Comparison of ENCODE assay signal across 25 cellular contexts in the genomic region with DNA sequence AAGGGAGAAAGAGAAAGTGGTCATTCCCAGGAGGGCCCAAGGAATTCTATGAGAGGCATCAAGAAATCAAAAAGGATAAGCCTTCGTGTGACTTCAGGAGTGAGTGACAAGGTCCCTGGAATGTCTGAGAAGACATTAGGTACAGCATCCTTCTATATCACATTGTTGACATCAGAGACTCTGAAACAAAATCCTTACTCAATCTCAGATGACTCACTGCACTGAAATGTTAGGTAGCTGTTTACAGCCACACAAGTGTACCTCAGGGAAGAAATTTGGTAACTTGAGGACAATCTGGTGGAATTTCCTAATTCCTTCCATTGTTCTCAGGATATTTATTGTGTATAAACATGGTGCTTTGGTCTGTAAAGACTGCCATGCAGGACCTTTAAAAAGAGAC. TPM values are rescaled to one million over a fixed set of nuclear protein-coding genes. Genes with fewer than 3 reads are reported as not detected.
DNase-seq lines count a peak whose midpoint lies in the region; ATAC-seq, FAIRE-seq and TF ChIP-seq lines count a peak whose summit lies in the region.
"Had no signal": no experiment of that assay in that cellular context is flagged by ENCODE, and none has a peak within 500 bp of the region (broad histone marks: within the 10 kb centered on the region; RNA-seq: fewer than 3 reads in every experiment).

No MANE protein-coding gene starts in this region.

- CTCF ChIA-PET in MCF 10A (lab: Yijun Ruan, JAX), result interaction anchor here (2.2 kb wide), 1 partner anchor 25 kb away, joined by 7 read pairs; no protein-coding TSS in a partner anchor

- POLR2A ChIA-PET in MCF 10A (lab: Yijun Ruan, JAX), result interaction anchor here (0.6 kb wide), 1 partner anchor 133 kb away, joined by 3 read pairs; no protein-coding TSS in a partner anchor

- H3K27ac Mint-ChIP-seq in MCF 10A (ENCODE audit: low read depth, unreplicated experiment), result peak overlapping the region; percentile 6
- H3K27ac Mint-ChIP-seq: CD4-positive, alpha-beta T cell had no signal

- H3K4me3 ChIP-seq in breast epithelium, result no peak overlapping the region
- no peak overlapping the region for H3K4me3 ChIP-seq in fibroblast of pulmonary artery (replicated peaks; ENCODE audit: low read depth, low read length)
- H3K4me3 ChIP-seq: GM23248 had no signal

- H3K27me3 ChIP-seq in breast epithelium, result peaks cover 0 to 7% of the 10 kb centered on the region in 2 donors

- intact Hi-C loops in MCF 10A (cut with micrococcal nuclease), result no loop called here
- intact Hi-C loops in breast epithelium (cut with DNase I; ENCODE audit: low total_unique reads), result no loop called here

- H3K27me3 Mint-ChIP-seq in MCF 10A (ENCODE audit: insufficient read depth, unreplicated experiment), result peaks cover 66% of the 10 kb centered on the region

- no peaks in the 10 kb centered on the region for H3K36me3 Mint-ChIP-seq in MCF 10A (ENCODE audit: insufficient read depth, unreplicated experiment)

- H3K4me3 Mint-ChIP-seq in MCF 10A (ENCODE audit: unreplicated experiment), result no peak overlapping the region
- H3K4me3 Mint-ChIP-seq: CD4-positive, alpha-beta T cell had no signal

- DNase-seq in MCF 10A (ENCODE audit: unreplicated experiment), result peak; percentile 61
- DNase-seq in breast epithelium (ENCODE audit: low spot score in 2 of 2), result no peak
- peak; percentile 15 for DNase-seq in RPMI7951 (ENCODE audit: low read depth)
- peak; percentile 80 for DNase-seq in fibroblast of pulmonary artery (ENCODE audit: low read depth)
- DNase-seq in GM12892 (ENCODE audit: insufficient read length), result no peak
- DNase-seq in stimulated activated CD4-positive, alpha-beta T cell treated with anti-CD3 and anti-CD28 coated beads, Interleukin-4, amount 100 ng/mL, for 24 hours, result no peak
- DNase-seq in NCI-H2196 treated with DMSO at 0.1 percent for 48 hours (lab: John Stamatoyannopoulos, UW; ENCODE audit: unreplicated experiment), result no peak
- DNase-seq: AML-193; Calu3; CD4-positive, alpha-beta T cell; GM23248; IMR-90; Kasumi-1; MV-4-11; NCI-H1436 treated with DMSO at 0.1 percent for 48 hours; NCI-H2081; NCI-H69; NK-92 treated with Interleukin-12 subunit alpha and Interleukin-12 subunit beta, amount 100 ng/mL, for 24 hours; OCI-M1; Right ventricle myocardium superior; SK-N-SH had no signal

- H3K36me3 ChIP-seq in breast epithelium, result no peaks in the 10 kb centered on the region

- H3K27ac ChIP-seq in breast epithelium, result no peak overlapping the region
- H3K27ac ChIP-seq: GM23248 had no signal

- no peaks in the 10 kb centered on the region for H3K4me1 ChIP-seq in breast epithelium

- no peaks in the 10 kb centered on the region for H3K9me3 ChIP-seq in breast epithelium
- H3K9me3 ChIP-seq: SK-N-SH had no signal

- no peak for ATAC-seq in HG02970 (IDR thresholded peaks at IDR 0.05; ENCODE audit: low FRiP score, unreplicated experiment)

- no TSS peak for BruUV-seq in MCF 10A (replicated peaks; lab: Mats Ljungman, UMichigan)

- TF ChIP-seq CTCF in MCF 10A (IDR thresholded peaks at IDR 0.05; ENCODE audit: unreplicated experiment) (no peak), breast epithelium (IDR thresholded peaks at IDR 0.05) (no peak), fibroblast of pulmonary artery (IDR thresholded peaks at IDR 0.05; ENCODE audit: low read length, missing control alignments) (no peak)

- TF ChIP-seq POLR2A in breast epithelium (IDR thresholded peaks at IDR 0.05), result no peak
- TF ChIP-seq POLR2A in GM12892 (IDR thresholded peaks at IDR 0.05; ENCODE audit: low read depth, low read length), result no peak

- H3K9me3 Mint-ChIP-seq in MCF 10A (ENCODE audit: unreplicated experiment), result no peaks in the 10 kb centered on the region
- H3K9me3 Mint-ChIP-seq: CD4-positive, alpha-beta T cell had no signal

- FAIRE-seq in GM12892 (lab: Jason Lieb, UNC), result no peak
- FAIRE-seq: G401.6 had no signal

- peaks cover 11% of the 10 kb centered on the region for H3K4me1 Mint-ChIP-seq in MCF 10A (ENCODE audit: insufficient read depth, unreplicated experiment)

RNA-seq across cellular contexts. Expression of a gene that starts 7.9 kb away (rescaled TPM):
- total RNA-seq in MCF 10A (2022) (not detected in 2 replicates), breast epithelium (not detected)
- not detected in 2 replicates for total RNA-seq in RPMI7951 (2014; rRNA removed; shearing (Covaris generic))
- polyA plus RNA-seq in GM12892 (2012; ENCODE audit: missing spikeins), result 10.1 TPM
- total RNA-seq: A673; Calu3; CD4-positive, alpha-beta T cell; GM23248; IMR-90; Right ventricle myocardium superior had no signal
- polyA plus RNA-seq: GM23248, IMR-90, SK-N-SH had no signal

RNA-seq across cellular contexts. Expression of a gene that starts 40.7 kb away (rescaled TPM):
- total RNA-seq in MCF 10A (2022) (not detected in 2 replicates), breast epithelium (not detected)
- total RNA-seq in RPMI7951 (2014; rRNA removed; shearing (Covaris generic)), result not detected in 2 replicates
- not detected for polyA plus RNA-seq in GM12892 (2012; ENCODE audit: missing spikeins)
- total RNA-seq: A673; Calu3; CD4-positive, alpha-beta T cell; GM23248; IMR-90; Right ventricle myocardium superior; T-helper 1 cell treated with Interleukin-12 subunit alpha and Interleukin-12 subunit beta and Interleukin-4 antibody, amounts not matched to agents 30 ng/mL and 1 ng/mL, for 36 hours had no signal
- polyA plus RNA-seq: GM23248, IMR-90, SK-N-SH had no signal

RNA-seq across cellular contexts. Expression of a gene that starts 41.4 kb away (rescaled TPM):
- total RNA-seq in MCF 10A (2022), result not detected in 2 replicates
- not detected for total RNA-seq in breast epithelium
- total RNA-seq in RPMI7951 (2014; rRNA removed; shearing (Covaris generic)), result not detected in 2 replicates
- polyA plus RNA-seq in GM12892 (2012; ENCODE audit: missing spikeins), result 1.7 TPM
- total RNA-seq: A673; Calu3; CD4-positive, alpha-beta T cell; GM23248; IMR-90; Right ventricle myocardium superior had no signal
- polyA plus RNA-seq: GM23248, IMR-90, SK-N-SH had no signal

Comparison
In these comparisons a context has a peak if more than half of its experiments do, and no peak if none do; other contexts are left out.
1. DNase-seq: peak in MCF 10A (single experiment), RPMI7951 (single experiment) and fibroblast of pulmonary artery (single experiment); none in breast epithelium (0 of 2), GM12892 (single experiment), stimulated activated CD4-positive, alpha-beta T cell treated with anti-CD3 and anti-CD28 coated beads, Interleukin-4, amount 100 ng/mL, for 24 hours (single experiment) and NCI-H2196 treated with DMSO at 0.1 percent for 48 hours (single experiment).